ENCODE assay signal across 2 cellular contexts in the genomic region with DNA sequence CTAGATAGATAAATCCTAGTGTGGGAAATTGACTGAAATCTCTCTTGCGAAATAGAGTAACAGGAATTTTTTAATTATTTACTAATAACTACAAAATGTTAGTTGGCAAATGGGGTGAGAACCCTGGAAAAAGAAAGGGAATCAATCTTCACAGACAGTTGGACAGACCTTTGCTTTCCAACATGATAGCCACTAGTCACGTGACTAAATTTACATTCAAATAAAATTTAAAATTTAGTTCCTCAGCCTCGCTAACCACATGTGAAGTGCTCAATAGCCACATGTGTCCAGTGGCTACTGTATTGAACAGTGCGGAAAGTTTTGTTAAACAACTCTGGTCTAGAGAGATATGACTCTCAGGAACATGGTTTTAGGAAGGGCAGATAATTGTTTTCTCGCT.
TF ChIP-seq lines count a peak whose summit lies in the region.

No MANE protein-coding gene starts in this region.

TF ChIP-seq in HepG2, 621 proteins besides CTCF, POLR2A, EP300 and RAD21 (continued from another document):
- TF ChIP-seq AGO1 (IDR thresholded peaks at IDR 0.05; ENCODE audit: low read depth, low read length, poor library complexity, severe bottlenecking) (no peak), ZSCAN29 (CRISPR knock-in tag; conservative IDR thresholded peaks at IDR 0.05) (no peak)

TF ChIP-seq in HCT116, 20 proteins besides CTCF, POLR2A, EP300 and RAD21 (continued from another document):
- TF ChIP-seq, protein P1, sequence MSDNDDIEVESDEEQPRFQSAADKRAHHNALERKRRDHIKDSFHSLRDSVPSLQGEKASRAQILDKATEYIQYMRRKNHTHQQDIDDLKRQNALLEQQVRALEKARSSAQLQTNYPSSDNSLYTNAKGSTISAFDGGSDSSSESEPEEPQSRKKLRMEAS (IDR thresholded peaks at IDR 0.05) = no peak
- TF ChIP-seq JUND (IDR thresholded peaks at IDR 0.05) (no peak), SP1 (IDR thresholded peaks at IDR 0.05; ENCODE audit: low read depth) (no peak), CBX3 (IDR thresholded peaks at IDR 0.05; ENCODE audit: low read depth) (no peak), ZNF274 (IDR thresholded peaks at IDR 0.05; ENCODE audit: low read depth, low read length) (no peak), ELF1 (IDR thresholded peaks at IDR 0.05; ENCODE audit: borderline replicate concordance, low read depth) (no peak), FOSL1 (IDR thresholded peaks at IDR 0.05; ENCODE audit: low read depth) (no peak), YY1 (IDR thresholded peaks at IDR 0.05; ENCODE audit: extremely low read depth, insufficient replicate concordance, low read depth, low read length) (no peak), TCF7L2 (IDR thresholded peaks at IDR 0.05; ENCODE audit: borderline replicate concordance, extremely low read depth, insufficient read depth, insufficient read length) (no peak), EZH2phosphoT487 (IDR thresholded peaks at IDR 0.05; ENCODE audit: borderline replicate concordance) (no peak)
- TF ChIP-seq, protein P2, sequence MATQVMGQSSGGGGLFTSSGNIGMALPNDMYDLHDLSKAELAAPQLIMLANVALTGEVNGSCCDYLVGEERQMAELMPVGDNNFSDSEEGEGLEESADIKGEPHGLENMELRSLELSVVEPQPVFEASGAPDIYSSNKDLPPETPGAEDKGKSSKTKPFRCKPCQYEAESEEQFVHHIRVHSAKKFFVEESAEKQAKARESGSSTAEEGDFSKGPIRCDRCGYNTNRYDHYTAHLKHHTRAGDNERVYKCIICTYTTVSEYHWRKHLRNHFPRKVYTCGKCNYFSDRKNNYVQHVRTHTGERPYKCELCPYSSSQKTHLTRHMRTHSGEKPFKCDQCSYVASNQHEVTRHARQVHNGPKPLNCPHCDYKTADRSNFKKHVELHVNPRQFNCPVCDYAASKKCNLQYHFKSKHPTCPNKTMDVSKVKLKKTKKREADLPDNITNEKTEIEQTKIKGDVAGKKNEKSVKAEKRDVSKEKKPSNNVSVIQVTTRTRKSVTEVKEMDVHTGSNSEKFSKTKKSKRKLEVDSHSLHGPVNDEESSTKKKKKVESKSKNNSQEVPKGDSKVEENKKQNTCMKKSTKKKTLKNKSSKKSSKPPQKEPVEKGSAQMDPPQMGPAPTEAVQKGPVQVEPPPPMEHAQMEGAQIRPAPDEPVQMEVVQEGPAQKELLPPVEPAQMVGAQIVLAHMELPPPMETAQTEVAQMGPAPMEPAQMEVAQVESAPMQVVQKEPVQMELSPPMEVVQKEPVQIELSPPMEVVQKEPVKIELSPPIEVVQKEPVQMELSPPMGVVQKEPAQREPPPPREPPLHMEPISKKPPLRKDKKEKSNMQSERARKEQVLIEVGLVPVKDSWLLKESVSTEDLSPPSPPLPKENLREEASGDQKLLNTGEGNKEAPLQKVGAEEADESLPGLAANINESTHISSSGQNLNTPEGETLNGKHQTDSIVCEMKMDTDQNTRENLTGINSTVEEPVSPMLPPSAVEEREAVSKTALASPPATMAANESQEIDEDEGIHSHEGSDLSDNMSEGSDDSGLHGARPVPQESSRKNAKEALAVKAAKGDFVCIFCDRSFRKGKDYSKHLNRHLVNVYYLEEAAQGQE (IDR thresholded peaks at IDR 0.05; ENCODE audit: low read depth) = no peak
- TF ChIP-seq, protein P3, sequence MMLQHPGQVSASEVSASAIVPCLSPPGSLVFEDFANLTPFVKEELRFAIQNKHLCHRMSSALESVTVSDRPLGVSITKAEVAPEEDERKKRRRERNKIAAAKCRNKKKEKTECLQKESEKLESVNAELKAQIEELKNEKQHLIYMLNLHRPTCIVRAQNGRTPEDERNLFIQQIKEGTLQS (IDR thresholded peaks at IDR 0.05) = no peak
- TF ChIP-seq, protein P4, sequence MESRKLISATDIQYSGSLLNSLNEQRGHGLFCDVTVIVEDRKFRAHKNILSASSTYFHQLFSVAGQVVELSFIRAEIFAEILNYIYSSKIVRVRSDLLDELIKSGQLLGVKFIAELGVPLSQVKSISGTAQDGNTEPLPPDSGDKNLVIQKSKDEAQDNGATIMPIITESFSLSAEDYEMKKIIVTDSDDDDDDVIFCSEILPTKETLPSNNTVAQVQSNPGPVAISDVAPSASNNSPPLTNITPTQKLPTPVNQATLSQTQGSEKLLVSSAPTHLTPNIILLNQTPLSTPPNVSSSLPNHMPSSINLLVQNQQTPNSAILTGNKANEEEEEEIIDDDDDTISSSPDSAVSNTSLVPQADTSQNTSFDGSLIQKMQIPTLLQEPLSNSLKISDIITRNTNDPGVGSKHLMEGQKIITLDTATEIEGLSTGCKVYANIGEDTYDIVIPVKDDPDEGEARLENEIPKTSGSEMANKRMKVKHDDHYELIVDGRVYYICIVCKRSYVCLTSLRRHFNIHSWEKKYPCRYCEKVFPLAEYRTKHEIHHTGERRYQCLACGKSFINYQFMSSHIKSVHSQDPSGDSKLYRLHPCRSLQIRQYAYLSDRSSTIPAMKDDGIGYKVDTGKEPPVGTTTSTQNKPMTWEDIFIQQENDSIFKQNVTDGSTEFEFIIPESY (IDR thresholded peaks at IDR 0.05; ENCODE audit: extremely low read depth, insufficient replicate concordance, low read length) = no peak
TF ChIP-seq in HCT116: peak in this region for 0.
